In genomic region chr11:103779054-103779453, GRCh38 we compare ENCODE assay signal across 25 cellular contexts.
"Had no signal": no experiment of that assay in that cellular context is flagged by ENCODE, and none has a peak within 500 bp of the region (broad histone marks: within the 10 kb centered on the region; RNA-seq: fewer than 3 reads in every experiment).

No MANE protein-coding gene starts in this region.

- ATAC-seq: left colon; naive thymus-derived CD4-positive, alpha-beta T cell; right lobe of liver; WTC11 had no signal

- H3K27me3 ChIP-seq: ascending aorta, ovary, right lobe of liver, uterus had no signal

- H3K27ac ChIP-seq: ascending aorta, ovary, right lobe of liver, thoracic aorta, uterus had no signal

- H3K4me1 ChIP-seq: right lobe of liver had no signal

- H3K9me3 ChIP-seq: ascending aorta, ovary, right lobe of liver, thoracic aorta, uterus had no signal

- H3K36me3 ChIP-seq: ascending aorta, ovary, right lobe of liver, thoracic aorta, uterus had no signal

- H3K4me3 ChIP-seq: ascending aorta, ovary, right lobe of liver, thoracic aorta, uterus had no signal

- DNase-seq: activated CD4-positive, alpha-beta memory T cell treated with anti-CD3 and anti-CD28 coated beads, Interleukin-2, amount 10 ng/mL, durations not matched to agents 7 days and 5 days; activated CD4-positive, alpha-beta T cell treated with anti-CD3 and anti-CD28 coated beads for 1 hour; activated CD4-positive, alpha-beta T cell treated with anti-CD3 and anti-CD28 coated beads, Interleukin-2, amount 10 ng/mL, durations not matched to agents 7 days and 5 days; activated CD8-positive, alpha-beta memory T cell treated with anti-CD3 and anti-CD28 coated beads, Interleukin-2, amount 50 U/mL, for 48 hours; activated gamma-delta T cell; activated naive CD4-positive, alpha-beta T cell treated with anti-CD3 and anti-CD28 coated beads, Interleukin-2, amount 10 ng/mL, durations not matched to agents 7 days and 5 days; activated naive CD8-positive, alpha-beta T cell treated with anti-CD3 and anti-CD28 coated beads, Interleukin-2, amount 10 ng/mL, durations not matched to agents 7 days and 5 days; activated T-cell treated with anti-CD3 and anti-CD28 coated beads, Interleukin-2, amount 50 U/mL, for 24 hours; dermis blood vessel endothelial cell; effector CD8-positive, alpha-beta T cell; foreskin melanocyte; glutamatergic neuron; islet precursor cell; left colon; midbrain; naive thymus-derived CD4-positive, alpha-beta T cell; ovary; right lobe of liver; stimulated activated CD4-positive, alpha-beta T cell treated with anti-CD3 and anti-CD28 coated beads, Interleukin-12 subunit alpha, Interleukin-12 subunit beta, amount 100 ng/mL, for 4 hours; stimulated activated CD4-positive, alpha-beta T cell treated with anti-CD3 and anti-CD28 coated beads, Interleukin-4, amount 100 ng/mL, for 1 hour; T-helper 2 cell; uterus had no signal
